16 cellular contexts compared by ENCODE assay signal in the genomic region with DNA sequence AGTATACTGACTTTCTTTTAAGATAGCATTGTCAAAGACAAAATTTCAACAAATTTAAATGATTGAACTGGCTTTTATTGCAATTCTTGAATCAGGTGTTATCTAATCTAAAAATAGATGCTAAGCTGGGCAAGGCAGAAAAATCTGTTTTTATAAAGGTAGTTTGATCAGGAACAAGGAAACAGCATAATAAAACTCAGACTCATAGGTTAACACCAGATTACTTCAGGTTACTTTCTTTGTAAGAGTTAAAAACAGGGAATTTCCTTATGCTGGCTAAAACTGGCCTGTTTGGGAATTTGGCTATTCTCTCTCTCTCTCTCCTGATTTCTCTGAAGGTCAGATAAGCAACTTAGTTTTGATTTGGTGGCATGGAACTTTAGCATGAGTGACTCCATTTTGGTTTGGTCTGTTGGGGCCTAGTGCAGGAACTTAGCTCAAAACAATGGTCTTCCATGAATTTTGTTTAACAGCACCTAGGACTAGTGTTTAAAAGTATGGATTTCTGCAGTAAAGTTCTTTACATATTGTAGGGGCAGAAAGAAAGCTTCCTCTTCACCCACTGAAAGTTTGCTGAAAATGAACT. TPM values are rescaled to one million over a fixed set of nuclear protein-coding genes. Genes with fewer than 3 reads are reported as not detected.
DNase-seq lines count a peak whose midpoint lies in the region; ATAC-seq, FAIRE-seq and TF ChIP-seq lines count a peak whose summit lies in the region.
"Had no signal": no experiment of that assay in that cellular context is flagged by ENCODE, and none has a peak within 500 bp of the region (broad histone marks: within the 10 kb centered on the region; RNA-seq: fewer than 3 reads in every experiment).

No MANE protein-coding gene starts in this region.

- H3K27me3 ChIP-seq in K562 (ENCODE audit: control insufficient read depth in 2 of 2, insufficient read depth in 2 of 2, low read length in 2 of 2): no peaks in the 10 kb centered on the region
- H3K27me3 ChIP-seq: BLaER1 treated with 17β-estradiol and CSF1 and Interleukin-3, amounts not matched to agents 10 nM and 100 nM had no signal

- BruUV-seq in K562 (replicated peaks; lab: Mats Ljungman, UMichigan): no TSS peak

- POLR2A ChIA-PET in K562 (lab: Yijun Ruan, JAX): interaction anchor here (0.5 to 0.8 kb wide), 5 partner anchors 8 to 943 kb away, joined by 3 to 5 read pairs (median 3); no protein-coding TSS in a partner anchor

- no peaks in the 10 kb centered on the region; a peak in 1 of 5 replicates for H3K4me1 ChIP-seq in K562 (replicated peaks in 1 of 2; ENCODE audit: control insufficient read depth in 2 of 2, insufficient read depth in 2 of 2, low read length in 2 of 2)
- H3K4me1 ChIP-seq in mucosa of descending colon (ENCODE audit: low read depth): no peaks in the 10 kb centered on the region

- H3K27ac ChIP-seq in K562 (ENCODE audit: extremely low read depth, low read depth, low read length): no peak overlapping the region

- intact Hi-C loops in natural killer cell (cut with micrococcal nuclease): no loop called here
- intact Hi-C loops in K562 (cut with micrococcal nuclease): no loop called here
- intact Hi-C loops in mucosa of descending colon (cut with DNase I, micrococcal nuclease): no loop called here

- H3K9me3 ChIP-seq in K562 (replicated peaks; ENCODE audit: control insufficient read depth, insufficient read depth, low read depth, low read length) (no peaks in the 10 kb centered on the region), mucosa of descending colon (no peaks in the 10 kb centered on the region)
- H3K9me3 ChIP-seq: BLaER1 treated with 17β-estradiol and CSF1 and Interleukin-3, amounts not matched to agents 10 nM and 100 nM had no signal

- no peak for TF ChIP-seq POLR2A in K562 (conservative IDR thresholded peaks at IDR 0.05)

- H3K4me3 ChIP-seq in K562 (no peak overlapping the region), mucosa of descending colon (no peak overlapping the region)
- H3K4me3 ChIP-seq: BLaER1 treated with 17β-estradiol and CSF1 and Interleukin-3, amounts not matched to agents 10 nM and 100 nM had no signal

- peak overlapping the region; percentile 65 to 82 for H3K27ac Mint-ChIP-seq in natural killer cell treated with Interleukin-12 subunit alpha and Interleukin-12 subunit beta and Interleukin-15 and Interleukin-18, amount 100 ng/mL, for 72 hours
- peak overlapping the region in 1 of 2 donors; percentile 39 for H3K27ac Mint-ChIP-seq in natural killer cell
- H3K27ac Mint-ChIP-seq: B cell, H9 had no signal

- TF ChIP-seq CTCF in natural killer cell (IDR thresholded peaks at IDR 0.05) (no peak), K562 (IDR thresholded peaks at IDR 0.05 in 2 of 3, conservative IDR thresholded peaks at IDR 0.05 in 1 of 3; ENCODE audit: insufficient read depth in 2 of 3, low read depth in 1 of 3, low read length in 3 of 3) (no peak), mucosa of descending colon (IDR thresholded peaks at IDR 0.05) (no peak)

- no peak for DNase-seq in natural killer cell treated with Interleukin-12 subunit alpha and Interleukin-12 subunit beta and Interleukin-15 and Interleukin-18, amount 100 ng/mL, for 72 hours (ENCODE audit: low spot score)
- no peak for DNase-seq in natural killer cell
- no peak for DNase-seq in K562 (ENCODE audit: extremely low read depth in 1 of 4, low spot score in 3 of 4)
- no peak for DNase-seq in mucosa of descending colon
- DNase-seq in CD1c-positive myeloid dendritic cell (ENCODE audit: extremely low spot score): no peak
- no peak for DNase-seq in occipital lobe (lab: John Stamatoyannopoulos, UW)
- DNase-seq: 8988T; CD4-positive, alpha-beta memory T cell; DMS153; DMS79; GDM1; H9 had no signal

- no peak overlapping the region for H3K9ac ChIP-seq in K562 (ENCODE audit: insufficient read depth in 1 of 2, low read depth in 2 of 2, low read length in 2 of 2)

- in situ Hi-C loops in K562 (cut with MboI): no loop called here

- H3K4me1 Mint-ChIP-seq in natural killer cell treated with Interleukin-12 subunit alpha and Interleukin-12 subunit beta and Interleukin-15 and Interleukin-18, amount 100 ng/mL, for 72 hours (ENCODE audit: low read depth in 2 of 2): peaks cover 54 to 67% of the 10 kb centered on the region in 2 donors
- H3K4me1 Mint-ChIP-seq in natural killer cell: peaks cover 54 to 66% of the 10 kb centered on the region in 2 donors

- H3K27me3 Mint-ChIP-seq in natural killer cell treated with Interleukin-12 subunit alpha and Interleukin-12 subunit beta and Interleukin-15 and Interleukin-18, amount 100 ng/mL, for 72 hours: no peaks in the 10 kb centered on the region
- H3K27me3 Mint-ChIP-seq in natural killer cell (ENCODE audit: low read depth in 2 of 2): no peaks in the 10 kb centered on the region
- H3K27me3 Mint-ChIP-seq: B cell; CD4-positive, alpha-beta memory T cell had no signal

- H3K4me3 Mint-ChIP-seq in natural killer cell treated with Interleukin-12 subunit alpha and Interleukin-12 subunit beta and Interleukin-15 and Interleukin-18, amount 100 ng/mL, for 72 hours: no peak overlapping the region
- no peak overlapping the region for H3K4me3 Mint-ChIP-seq in natural killer cell
- H3K4me3 Mint-ChIP-seq: B cell, H9 had no signal

- FAIRE-seq in K562 (lab: Jason Lieb, UNC): no peak
- FAIRE-seq: H1 had no signal

- H3K9me1 ChIP-seq in K562 (ENCODE audit: control insufficient read depth, insufficient read depth, low read length): no peaks in the 10 kb centered on the region

- no peaks in the 10 kb centered on the region for H4K20me1 ChIP-seq in K562 (replicated peaks; ENCODE audit: control insufficient read depth, insufficient read depth, low read length)

- CTCF ChIA-PET in K562 (lab: Yijun Ruan, JAX; ENCODE audit: low intra/inter-chr PET ratio): no interaction called here

- no peak overlapping the region for H3K4me2 ChIP-seq in K562 (ENCODE audit: insufficient read depth, low read length)

- no peaks in the 10 kb centered on the region for H3K36me3 ChIP-seq in K562 (ENCODE audit: control insufficient read depth, insufficient read depth, low read length)
- no peaks in the 10 kb centered on the region for H3K36me3 ChIP-seq in mucosa of descending colon (ENCODE audit: low read depth)
- H3K36me3 ChIP-seq: BLaER1 treated with 17β-estradiol and CSF1 and Interleukin-3, amounts not matched to agents 10 nM and 100 nM had no signal

- TF ChIP-seq RAD21 in K562 (CRISPR knock-in tag; conservative IDR thresholded peaks at IDR 0.05 in 1 of 2, IDR thresholded peaks at IDR 0.05 in 1 of 2): no peak

- no peak for ATAC-seq in natural killer cell treated with Interleukin-12 subunit alpha and Interleukin-12 subunit beta and Interleukin-15 and Interleukin-18, amount 100 ng/mL, for 72 hours
- ATAC-seq in natural killer cell (no peak), K562 (no peak), mucosa of descending colon (peak; percentile 52), GM18858 (IDR thresholded peaks at IDR 0.05; ENCODE audit: unreplicated experiment) (no peak)

- no peak overlapping the region for H2AFZ ChIP-seq in K562 (ENCODE audit: low read depth, low read length)

- peaks cover 4% of the 10 kb centered on the region for H3K36me3 Mint-ChIP-seq in natural killer cell treated with Interleukin-12 subunit alpha and Interleukin-12 subunit beta and Interleukin-15 and Interleukin-18, amount 100 ng/mL, for 72 hours
- H3K36me3 Mint-ChIP-seq in natural killer cell: no peaks in the 10 kb centered on the region
- H3K36me3 Mint-ChIP-seq: CD4-positive, alpha-beta memory T cell had no signal

- TF ChIP-seq EP300 in K562 (IDR thresholded peaks at IDR 0.05; ENCODE audit: low read length): no peak

- H3K9me3 Mint-ChIP-seq in natural killer cell treated with Interleukin-12 subunit alpha and Interleukin-12 subunit beta and Interleukin-15 and Interleukin-18, amount 100 ng/mL, for 72 hours: no peaks in the 10 kb centered on the region
- no peaks in the 10 kb centered on the region for H3K9me3 Mint-ChIP-seq in natural killer cell
- H3K9me3 Mint-ChIP-seq: H9 had no signal

- H3K79me2 ChIP-seq in K562 (ENCODE audit: control insufficient read depth, insufficient read depth, low read length): no peaks in the 10 kb centered on the region

TF ChIP-seq in K562, 482 proteins besides CTCF, POLR2A, EP300 and RAD21 (continues in another document):
- no peak for TF ChIP-seq ZFP30 (CRISPR knock-in tag; IDR thresholded peaks at IDR 0.05; ENCODE audit: borderline replicate concordance)
- TF ChIP-seq, protein P1, sequence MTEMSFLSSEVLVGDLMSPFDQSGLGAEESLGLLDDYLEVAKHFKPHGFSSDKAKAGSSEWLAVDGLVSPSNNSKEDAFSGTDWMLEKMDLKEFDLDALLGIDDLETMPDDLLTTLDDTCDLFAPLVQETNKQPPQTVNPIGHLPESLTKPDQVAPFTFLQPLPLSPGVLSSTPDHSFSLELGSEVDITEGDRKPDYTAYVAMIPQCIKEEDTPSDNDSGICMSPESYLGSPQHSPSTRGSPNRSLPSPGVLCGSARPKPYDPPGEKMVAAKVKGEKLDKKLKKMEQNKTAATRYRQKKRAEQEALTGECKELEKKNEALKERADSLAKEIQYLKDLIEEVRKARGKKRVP (CRISPR knock-in tag; IDR thresholded peaks at IDR 0.05): peak; percentile 69
- TF ChIP-seq BCL6 (CRISPR knock-in tag; IDR thresholded peaks at IDR 0.05): no peak
- TF ChIP-seq SMARCC2 (IDR thresholded peaks at IDR 0.05; ENCODE audit: low read depth): no peak

RNA-seq across cellular contexts. Expression of a gene that starts 24.2 kb away (rescaled TPM):
- total RNA-seq in natural killer cell treated with Interleukin-12 subunit alpha and Interleukin-12 subunit beta and Interleukin-15 and Interleukin-18, amount 100 ng/mL, for 72 hours: 100 to 1,000 TPM; 744 to 950 TPM
- 100 to 1,000 TPM; 250 to 394 (median 299) TPM for total RNA-seq in natural killer cell
- total RNA-seq in K562 (2011; cell fraction: chromatin; rRNA removed; ENCODE audit: low replicate concordance): 173 and 433 TPM in 2 replicates
- total RNA-seq in K562 (2011; cell fraction: nucleolus; rRNA removed): 69.9 and 88.0 TPM in 2 replicates
- total RNA-seq in K562 (2011; cell fraction: nucleoplasm; rRNA removed): 156 and 175 TPM in 2 replicates
- total RNA-seq in K562 (2014; rRNA removed): 50.1 and 55.0 TPM in 2 replicates
- total RNA-seq in K562 (2014; rRNA removed; fragmentation: Illumina TruSeq; extraction: Trizol): 98.4 and 106 TPM in 2 replicates
- 77.7 and 79.5 TPM in 2 replicates for total RNA-seq in K562 (2015; rRNA removed; fragmentation: Illumina TruSeq; extraction: Trizol)
- 83.1 and 83.2 TPM in 2 replicates for total RNA-seq in K562 (2021)
- 126 and 128 TPM in 2 replicates for polyA plus RNA-seq in K562 (2011; rRNA removed)
- polyA plus RNA-seq in K562 (2011; cell fraction: cytosol; rRNA removed): 19.6 and 49.4 TPM in 2 replicates
- polyA plus RNA-seq in K562 (2011; cell fraction: nucleus; rRNA removed): 310 and 362 TPM in 2 replicates
- 30.0 and 50.2 TPM in 2 replicates for polyA plus RNA-seq in K562 (2012)
- 62.7 and 68.0 TPM in 2 replicates for polyA plus RNA-seq in K562 (2014; fragmentation: Illumina TruSeq; extraction: Trizol)
- 10 to 100 TPM; 30.6 to 77.7 TPM for polyA plus RNA-seq in K562 (2014; fragmentation: Nextera tagmentation; extraction: Ambion mirVana)
- 57.4 and 61.2 TPM in 2 replicates for polyA plus RNA-seq in K562 (2014; rRNA removed)
- polyA minus RNA-seq in K562 (2011; rRNA and poly(A)+ RNA removed): 163 and 190 TPM in 2 replicates
- polyA minus RNA-seq in K562 (2011; cell fraction: cytosol; rRNA and poly(A)+ RNA removed): 32.6 and 42.3 TPM in 2 replicates
- 289 and 483 TPM in 2 replicates for polyA minus RNA-seq in K562 (2011; cell fraction: nucleus; rRNA and poly(A)+ RNA removed)
- total RNA-seq in mucosa of descending colon: 100 to 1,000 TPM; 111 to 213 (median 138) TPM
- total RNA-seq in occipital lobe: 249 TPM
